2 cellular contexts compared by ENCODE assay signal in genomic region chr4:169414913-169415312, GRCh38.
TF ChIP-seq lines count a peak whose summit lies in the region.

No MANE protein-coding gene starts in this region.

TF ChIP-seq in HepG2, 621 proteins besides CTCF, POLR2A, EP300 and RAD21 (continued from another document):
- no peak for TF ChIP-seq ATF5 (CRISPR knock-in tag; IDR thresholded peaks at IDR 0.05; ENCODE audit: low read depth)
- TF ChIP-seq JARID2 (CRISPR knock-in tag; IDR thresholded peaks at IDR 0.05; ENCODE audit: insufficient replicate concordance): no peak
- TF ChIP-seq ZNF629 (CRISPR knock-in tag; conservative IDR thresholded peaks at IDR 0.05): no peak
- TF ChIP-seq PBX2 (CRISPR knock-in tag; IDR thresholded peaks at IDR 0.05): no peak
- no peak for TF ChIP-seq ZNF546 (CRISPR knock-in tag; conservative IDR thresholded peaks at IDR 0.05)
TF ChIP-seq in HepG2: peak in this region for 1.

TF ChIP-seq in liver, 16 proteins besides CTCF, POLR2A, EP300 and RAD21 (continued from another document):
- TF ChIP-seq ZBTB33 (IDR thresholded peaks at IDR 0.05): no peak
- no peak for TF ChIP-seq NR2F2 (IDR thresholded peaks at IDR 0.05)
- TF ChIP-seq MAX (IDR thresholded peaks at IDR 0.05): no peak
- no peak for TF ChIP-seq GABPA (IDR thresholded peaks at IDR 0.05 in 1 of 2, conservative IDR thresholded peaks at IDR 0.05 in 1 of 2)
- peak; percentile 29 for TF ChIP-seq HNF4A (conservative IDR thresholded peaks at IDR 0.05)
- no peak for TF ChIP-seq FOXA1 (IDR thresholded peaks at IDR 0.05)
